12 cellular contexts compared by ENCODE assay signal in genomic region chr5:138461343-138462125, GRCh38. TPM values are rescaled to one million over a fixed set of nuclear protein-coding genes. Genes with fewer than 3 reads are reported as not detected.
DNase-seq lines count a peak whose midpoint lies in the region; ATAC-seq, FAIRE-seq and TF ChIP-seq lines count a peak whose summit lies in the region.
"Had no signal": no experiment of that assay in that cellular context is flagged by ENCODE, and none has a peak within 500 bp of the region (broad histone marks: within the 10 kb centered on the region; RNA-seq: fewer than 3 reads in every experiment).

No MANE protein-coding gene starts in this region.

- in situ Hi-C loops in ACHN (cut with HindIII; ENCODE audit: low pct_ligation_motif_present, low pct_unique_long_range_greater_than_20kb, low sequenced_read_pairs) = no loop called here
- in situ Hi-C loops in astrocyte of the spinal cord (cut with HindIII; ENCODE audit: low sequenced_read_pairs) = no loop called here

- peaks cover 0 to under 1% of the 10 kb centered on the region in 2 experiments for H3K36me3 ChIP-seq in keratinocyte (ENCODE audit: control insufficient read depth in 2 of 2, extremely low read depth in 1 of 2, insufficient read depth in 2 of 2, low read length in 2 of 2)

- dilution Hi-C loops in keratinocyte (cut with MboI; ENCODE audit: extremely low pct_ligation_motif_present, low sequenced_read_pairs) = no loop called here

- H3K4me3 ChIP-seq in astrocyte of the spinal cord (ENCODE audit: low read depth, low read length) (no peak overlapping the region), keratinocyte (ENCODE audit: control insufficient read depth in 2 of 3, extremely low read depth in 1 of 3, insufficient read depth in 2 of 3, low read depth in 1 of 3, low read length in 3 of 3) (no peak overlapping the region)
- H3K4me3 ChIP-seq: coronary artery had no signal

- FAIRE-seq in H54 (lab: Jason Lieb, UNC) (peak; percentile 68), keratinocyte (lab: Jason Lieb, UNC) (peak; percentile 93)
- FAIRE-seq: G401.6, TTC549 had no signal

- H3K9me3 ChIP-seq in keratinocyte (ENCODE audit: control insufficient read depth, low read depth, low read length) = no peaks in the 10 kb centered on the region

- no peak for TF ChIP-seq POLR2A in H54 (IDR thresholded peaks at IDR 0.05; ENCODE audit: low read depth, low read length)

- H3K27me3 ChIP-seq in keratinocyte (ENCODE audit: control insufficient read depth, extremely low read depth, insufficient read depth, low read length) = no peaks in the 10 kb centered on the region

- TF ChIP-seq CTCF in astrocyte of the spinal cord (IDR thresholded peaks at IDR 0.05; ENCODE audit: low read depth, low read length) (no peak), keratinocyte (optimal IDR thresholded peaks at IDR 0.05 in 1 of 3, IDR thresholded peaks at IDR 0.05 in 1 of 3, conservative IDR thresholded peaks at IDR 0.05 in 1 of 3; ENCODE audit: extremely low read depth in 1 of 3, insufficient read depth in 2 of 3, low read length in 3 of 3) (no peak)

- H3K4me1 ChIP-seq in keratinocyte (ENCODE audit: control insufficient read depth, extremely low read depth, insufficient read depth, low read length) = peaks cover 13% of the 10 kb centered on the region

- H3K79me2 ChIP-seq in keratinocyte (ENCODE audit: control insufficient read depth, insufficient read depth, low read length) = peaks cover 7% of the 10 kb centered on the region

- H3K9ac ChIP-seq in keratinocyte (ENCODE audit: control insufficient read depth, extremely low read depth, insufficient read depth, low read length) = no peak overlapping the region

- no peak overlapping the region for H3K27ac ChIP-seq in keratinocyte (ENCODE audit: control insufficient read depth, insufficient read depth, low read length)

- peaks cover 6% of the 10 kb centered on the region for H4K20me1 ChIP-seq in keratinocyte (ENCODE audit: control insufficient read depth, extremely low read depth, insufficient read depth, low read length)

- no peak for ATAC-seq in left lobe of liver

- peak overlapping the region; percentile 8 for H3K4me2 ChIP-seq in keratinocyte (ENCODE audit: control insufficient read depth, extremely low read depth, insufficient read depth, low read depth, low read length)

- H3K9me1 ChIP-seq in keratinocyte (ENCODE audit: control insufficient read depth, extremely low read depth, insufficient read depth, low read length) = no peaks in the 10 kb centered on the region

- H2AFZ ChIP-seq in keratinocyte (ENCODE audit: control insufficient read depth, low read length) = peak overlapping the region; percentile 24

- DNase-seq in ACHN = peak; percentile 74
- peak; percentile 85 for DNase-seq in H54 (ENCODE audit: insufficient read length, low spot score)
- peak; percentile 62 for DNase-seq in astrocyte of the spinal cord (ENCODE audit: low read depth, low spot score)
- DNase-seq in keratinocyte (ENCODE audit: low read depth, low spot score) = no peak
- DNase-seq in NCI-H1092 treated with DMSO at 0.1 percent for 48 hours (lab: John Stamatoyannopoulos, UW) = no peak
- no peak for DNase-seq in activated naive CD4-positive, alpha-beta T cell treated with anti-CD3 and anti-CD28 coated beads, Interleukin-2, amount 50 U/mL, for 16 hours
- no peak for DNase-seq in left lobe of liver (ENCODE audit: low spot score)
- no peak for DNase-seq in NCI-H446 treated with DMSO at 0.1 percent for 48 hours (lab: John Stamatoyannopoulos, UW)
- DNase-seq: NCI-H146 had no signal

RNA-seq across cellular contexts. Expression of gene EGR1, which starts 3.7 kb away (rescaled TPM):
- polyA plus RNA-seq in keratinocyte = 2.8 to 7.0 TPM (median 5.6 TPM) in 3 replicates
- polyA plus RNA-seq in keratinocyte (2011; ENCODE audit: low read depth) = 97.2 TPM
- 10.2 and 11.2 TPM in 2 replicates for polyA plus RNA-seq in keratinocyte (2011; cell fraction: cytosol; rRNA removed)
- 24.6 and 29.8 TPM in 2 replicates for polyA plus RNA-seq in keratinocyte (2011; cell fraction: nucleus; rRNA removed)
- 9.1 and 116 TPM in 2 replicates for polyA plus RNA-seq in keratinocyte (2012; ENCODE audit: low replicate concordance)
- 6.4 to 11.1 TPM (median 9.3 TPM) in 3 replicates for polyA minus RNA-seq in keratinocyte
- 15.0 TPM for polyA minus RNA-seq in keratinocyte (2011; cell fraction: cytosol; rRNA and poly(A)+ RNA removed)
- 9.7 and 12.6 TPM in 2 replicates for polyA minus RNA-seq in keratinocyte (2011; cell fraction: nucleus; rRNA and poly(A)+ RNA removed)
- 12.1 TPM for total RNA-seq in left lobe of liver

RNA-seq across cellular contexts. Expression of gene REEP2, which starts 22.7 kb away (rescaled TPM):
- polyA plus RNA-seq in keratinocyte = 0.19 to 0.41 TPM (median 0.35 TPM) in 3 replicates
- polyA plus RNA-seq in keratinocyte (2011; ENCODE audit: low read depth) = not detected
- 0.21 and 0.35 TPM in 2 replicates for polyA plus RNA-seq in keratinocyte (2011; cell fraction: cytosol; rRNA removed)
- 0.23 and 0.29 TPM in 2 replicates for polyA plus RNA-seq in keratinocyte (2011; cell fraction: nucleus; rRNA removed)
- polyA plus RNA-seq in keratinocyte (2012; ENCODE audit: low replicate concordance) = 0.27 and 0.69 TPM in 2 replicates
- 7.4 TPM in 1 of 3 replicates, not detected in the others for polyA minus RNA-seq in keratinocyte
- polyA minus RNA-seq in keratinocyte (2011; cell fraction: cytosol; rRNA and poly(A)+ RNA removed) = 0.96 TPM
- not detected in 2 replicates for polyA minus RNA-seq in keratinocyte (2011; cell fraction: nucleus; rRNA and poly(A)+ RNA removed)
- total RNA-seq in left lobe of liver = not detected

Comparison
In these comparisons a context has a peak if more than half of its experiments do, and no peak if none do; other contexts are left out.
1. DNase-seq: peak in ACHN (single experiment), H54 (single experiment) and astrocyte of the spinal cord (single experiment); none in keratinocyte (single experiment), NCI-H1092 treated with DMSO at 0.1 percent for 48 hours (single experiment), activated naive CD4-positive, alpha-beta T cell treated with anti-CD3 and anti-CD28 coated beads, Interleukin-2, amount 50 U/mL, for 16 hours (single experiment), left lobe of liver (single experiment) and NCI-H446 treated with DMSO at 0.1 percent for 48 hours (single experiment).